15 cellular contexts compared by ENCODE assay signal in genomic region chr4:53576676-53577372, GRCh38. TPM values are rescaled to one million over a fixed set of nuclear protein-coding genes. Genes with fewer than 3 reads are reported as not detected.
DNase-seq lines count a peak whose midpoint lies in the region; ATAC-seq, FAIRE-seq and TF ChIP-seq lines count a peak whose summit lies in the region.
"Had no signal": no experiment of that assay in that cellular context is flagged by ENCODE, and none has a peak within 500 bp of the region (broad histone marks: within the 10 kb centered on the region; RNA-seq: fewer than 3 reads in every experiment).

No MANE protein-coding gene starts in this region.

- BruUV-seq in endothelial cell of umbilical vein (replicated peaks; lab: Mats Ljungman, UMichigan): no TSS peak

- peak overlapping the region; percentile 40 for H3K27ac ChIP-seq in endothelial cell of umbilical vein (ENCODE audit: insufficient read depth, low read depth, low read length)
- H3K27ac ChIP-seq in osteoblast (ENCODE audit: low read depth, low read length): no peak overlapping the region
- H3K27ac ChIP-seq: dorsolateral prefrontal cortex, sigmoid colon had no signal

- CTCF ChIA-PET in endothelial cell of umbilical vein (lab: Charles Lee): interaction anchor here (0.8 to 1.4 kb wide), 6 partner anchors 16 to 657 kb away, joined by 3 to 8 read pairs (median 5); no protein-coding TSS in a partner anchor

- TF ChIP-seq POLR2A in endothelial cell of umbilical vein (IDR thresholded peaks at IDR 0.05; ENCODE audit: low read depth, low read length): peak; percentile 35

- H3K27me3 ChIP-seq in endothelial cell of umbilical vein (ENCODE audit: control insufficient read depth in 2 of 2, insufficient read depth in 2 of 2, low read length in 2 of 2) (no peaks in the 10 kb centered on the region), osteoblast (ENCODE audit: insufficient read depth, low read length) (no peaks in the 10 kb centered on the region)
- H3K27me3 ChIP-seq: dorsolateral prefrontal cortex, sigmoid colon had no signal

- no peaks in the 10 kb centered on the region for H4K20me1 ChIP-seq in endothelial cell of umbilical vein (replicated peaks; ENCODE audit: control insufficient read depth, extremely low read depth, insufficient read depth, low read length)
- H4K20me1 ChIP-seq in osteoblast (ENCODE audit: insufficient read depth, low read length): no peaks in the 10 kb centered on the region

- peak; percentile 89 for FAIRE-seq in endothelial cell of umbilical vein (lab: Jason Lieb, UNC)
- FAIRE-seq: keratinocyte had no signal

- no peaks in the 10 kb centered on the region for H3K9me1 ChIP-seq in endothelial cell of umbilical vein (replicated peaks; ENCODE audit: control insufficient read depth, extremely low read depth, insufficient read depth, low read length)

- ATAC-seq in HG03460 (IDR thresholded peaks at IDR 0.05; ENCODE audit: unreplicated experiment): no peak

- intact Hi-C loops in endothelial cell of umbilical vein (cut with micrococcal nuclease): loop anchor here (1.0 to 2.0 kb wide), 4 partner anchors 15 to 36 kb away; no protein-coding TSS in a partner anchor

- H3K4me1 ChIP-seq in endothelial cell of umbilical vein (ENCODE audit: control insufficient read depth, extremely low read depth, insufficient read depth, low read length) (peaks cover 36% of the 10 kb centered on the region), osteoblast (ENCODE audit: insufficient read depth, low read length) (peaks cover 19% of the 10 kb centered on the region)

- H3K9ac ChIP-seq in endothelial cell of umbilical vein (replicated peaks; ENCODE audit: extremely low read depth, insufficient read depth, low read length): no peak overlapping the region

- H2AFZ ChIP-seq in endothelial cell of umbilical vein (ENCODE audit: low read depth, low read length) (peak overlapping the region; percentile 35), osteoblast (ENCODE audit: low read length) (no peak overlapping the region)

- TF ChIP-seq CTCF in endothelial cell of umbilical vein (IDR thresholded peaks at IDR 0.05; ENCODE audit: extremely low read depth in 1 of 2, insufficient read depth in 1 of 2, low read depth in 1 of 2, low read length in 2 of 2) (no peak), osteoblast (IDR thresholded peaks at IDR 0.05; ENCODE audit: extremely low read depth, low read depth, low read length) (no peak)

- H3K79me2 ChIP-seq in endothelial cell of umbilical vein (ENCODE audit: control insufficient read depth, insufficient read depth, low read length) (no peaks in the 10 kb centered on the region), osteoblast (ENCODE audit: insufficient read depth, low read length) (no peaks in the 10 kb centered on the region)

- H3K4me2 ChIP-seq in endothelial cell of umbilical vein (ENCODE audit: insufficient read depth, low read length) (peak overlapping the region; percentile 72), osteoblast (ENCODE audit: insufficient read depth, low read length) (peak overlapping the region; percentile 5)

- no peak overlapping the region for H3K4me3 ChIP-seq in endothelial cell of umbilical vein (replicated peaks in 1 of 3; ENCODE audit: insufficient read depth in 1 of 3, low read depth in 1 of 3, low read length in 3 of 3)
- no peak overlapping the region for H3K4me3 ChIP-seq in osteoblast (ENCODE audit: insufficient read depth, low read length)
- H3K4me3 ChIP-seq: dorsolateral prefrontal cortex, sigmoid colon had no signal

- H3K9me3 ChIP-seq in endothelial cell of umbilical vein (replicated peaks; ENCODE audit: control insufficient read depth, insufficient read depth, low read length): no peaks in the 10 kb centered on the region
- no peaks in the 10 kb centered on the region for H3K9me3 ChIP-seq in osteoblast (ENCODE audit: low read depth, low read length)
- H3K9me3 ChIP-seq: sigmoid colon had no signal

- H3K36me3 ChIP-seq in endothelial cell of umbilical vein (ENCODE audit: control insufficient read depth in 2 of 2, extremely low read depth in 1 of 2, insufficient read depth in 2 of 2, low read length in 2 of 2) (no peaks in the 10 kb centered on the region), osteoblast (ENCODE audit: insufficient read depth, low read length) (no peaks in the 10 kb centered on the region)
- H3K36me3 ChIP-seq: sigmoid colon had no signal

- POLR2A ChIA-PET in endothelial cell of umbilical vein (lab: Charles Lee): interaction anchor here (0.6 to 0.7 kb wide), 2 partner anchors 22 to 58 kb away, joined by 3 to 5 read pairs; no protein-coding TSS in a partner anchor

- DNase-seq in DMS53 (lab: John Stamatoyannopoulos, UW) (peak; percentile 60), NCI-H345 (lab: John Stamatoyannopoulos, UW) (peak; percentile 10), endothelial cell of umbilical vein (ENCODE audit: low read depth, low spot score) (peak; percentile 90), osteoblast (ENCODE audit: insufficient read length, low spot score, missing footprints) (peak; percentile 87), AG08396 (ENCODE audit: low spot score) (no peak), NCI-H82 treated with DMSO at 0.1 percent for 48 hours (lab: John Stamatoyannopoulos, UW; ENCODE audit: unreplicated experiment) (no peak)
- DNase-seq in activated effector memory CD4-positive, alpha-beta T cell treated with Interleukin-2 at 50 U/mL for 16 hours: no peak
- DNase-seq: activated CD8-positive, alpha-beta memory T cell treated with anti-CD3 and anti-CD28 coated beads, Interleukin-2, amount 50 U/mL, for 48 hours; activated naive CD8-positive, alpha-beta T cell treated with anti-CD3 and anti-CD28 coated beads, Interleukin-2, amount 10 ng/mL, durations not matched to agents 7 days and 5 days; CD4-positive, alpha-beta memory T cell; dorsolateral prefrontal cortex; NCI-H1436; sigmoid colon had no signal

- dilution Hi-C loops in endothelial cell of umbilical vein (cut with MboI; ENCODE audit: extremely low pct_ligation_motif_present, low sequenced_read_pairs): no loop called here

TF ChIP-seq in endothelial cell of umbilical vein, 7 proteins besides CTCF, POLR2A, EP300 and RAD21:
- TF ChIP-seq MAX (IDR thresholded peaks at IDR 0.05; ENCODE audit: insufficient read depth, insufficient read length) (no peak), GATA2 (IDR thresholded peaks at IDR 0.05; ENCODE audit: insufficient read depth, insufficient read length, low read depth, low read length) (peak; percentile 85), FOS (IDR thresholded peaks at IDR 0.05; ENCODE audit: borderline replicate concordance, insufficient read depth, low read length) (peak; percentile 50)
TF ChIP-seq in endothelial cell of umbilical vein: peak in this region for 2.

RNA-seq across cellular contexts. Expression of gene LNX1, which starts 14.5 kb away (rescaled TPM):
- total RNA-seq in endothelial cell of umbilical vein (1.3 and 1.9 TPM in 2 replicates), osteoblast (6.2 and 9.8 TPM in 2 replicates)
- polyA plus RNA-seq in endothelial cell of umbilical vein: 0.49 and 0.72 TPM in 2 replicates
- polyA plus RNA-seq in endothelial cell of umbilical vein (2011; cell fraction: cytosol; rRNA removed): 0.58 and 0.72 TPM in 2 replicates
- 0.54 and 0.94 TPM in 2 replicates for polyA plus RNA-seq in endothelial cell of umbilical vein (2011; cell fraction: nucleus; rRNA removed)
- polyA plus RNA-seq in endothelial cell of umbilical vein (2012): 1.5 and 2.0 TPM in 2 replicates
- polyA minus RNA-seq in endothelial cell of umbilical vein: 1.00 and 2.2 TPM in 2 replicates
- polyA minus RNA-seq in endothelial cell of umbilical vein (2011; cell fraction: cytosol; rRNA and poly(A)+ RNA removed): not detected
- 1.1 and 2.0 TPM in 2 replicates for polyA minus RNA-seq in endothelial cell of umbilical vein (2011; cell fraction: nucleus; rRNA and poly(A)+ RNA removed)
- total RNA-seq: activated naive CD8-positive, alpha-beta T cell treated with anti-CD3 and anti-CD28 coated beads, Interleukin-2, amount 10 ng/mL, durations not matched to agents 7 days and 5 days; CD4-positive, alpha-beta memory T cell had no signal

Comparison
In these comparisons a context has a peak if more than half of its experiments do, and no peak if none do; other contexts are left out.
1. DNase-seq: peak in DMS53 (single experiment), NCI-H345 (single experiment), endothelial cell of umbilical vein (single experiment) and osteoblast (single experiment); none in AG08396 (single experiment), activated effector memory CD4-positive, alpha-beta T cell treated with Interleukin-2 at 50 U/mL for 16 hours (single experiment) and NCI-H82 treated with DMSO at 0.1 percent for 48 hours (single experiment).